13 cellular contexts compared by ENCODE assay signal in genomic region chr10:127976701-127977367, GRCh38.
DNase-seq lines count a peak whose midpoint lies in the region; ATAC-seq and TF ChIP-seq lines count a peak whose summit lies in the region.
"Had no signal": no experiment of that assay in that cellular context is flagged by ENCODE, and none has a peak within 500 bp of the region (broad histone marks: within the 10 kb centered on the region; RNA-seq: fewer than 3 reads in every experiment).

No MANE protein-coding gene starts in this region.

- no peak overlapping the region for H3K27ac Mint-ChIP-seq in mesothelial cell of epicardium

- in situ Hi-C loops in brain microvascular endothelial cell (cut with HindIII; ENCODE audit: low pct_ligation_motif_present, low sequenced_read_pairs): no loop called here

- H3K9me3 ChIP-seq in spleen (peaks cover 0 to 20% (median 16%) of the 10 kb centered on the region in 8 donors), uterus (no peaks in the 10 kb centered on the region)
- H3K9me3 ChIP-seq: HAP-1 had no signal

- H3K36me3 Mint-ChIP-seq in activated T-cell treated with anti-CD3 and anti-CD28 coated beads, Interleukin-2, amount 50 U/mL, for 4 hours (ENCODE audit: insufficient read depth): no peaks in the 10 kb centered on the region
- peaks cover 1% of the 10 kb centered on the region for H3K36me3 Mint-ChIP-seq in mesothelial cell of epicardium

- no peaks in the 10 kb centered on the region for H3K27me3 ChIP-seq in brain microvascular endothelial cell (replicated peaks)
- peaks cover 0 to 3% (median 0%) of the 10 kb centered on the region in 7 donors for H3K27me3 ChIP-seq in spleen (replicated peaks in 1 of 7)
- H3K27me3 ChIP-seq in uterus: no peaks in the 10 kb centered on the region

- H3K36me3 ChIP-seq in brain microvascular endothelial cell (replicated peaks) (no peaks in the 10 kb centered on the region), spleen (no peaks in the 10 kb centered on the region), uterus (no peaks in the 10 kb centered on the region)
- H3K36me3 ChIP-seq: HAP-1 had no signal

- H3K4me3 Mint-ChIP-seq in activated T-cell treated with anti-CD3 and anti-CD28 coated beads, Interleukin-2, amount 50 U/mL, for 4 hours: no peak overlapping the region
- H3K4me3 Mint-ChIP-seq in mesothelial cell of epicardium: no peak overlapping the region

- H3K4me1 Mint-ChIP-seq in activated T-cell treated with anti-CD3 and anti-CD28 coated beads, Interleukin-2, amount 50 U/mL, for 4 hours (ENCODE audit: low read depth): peaks cover 5% of the 10 kb centered on the region
- H3K4me1 Mint-ChIP-seq in mesothelial cell of epicardium: peaks cover 4% of the 10 kb centered on the region

- no peak for TF ChIP-seq POLR2A in spleen (IDR thresholded peaks at IDR 0.05)
- no peak for TF ChIP-seq POLR2A in uterus (IDR thresholded peaks at IDR 0.05)

- peaks cover 13% of the 10 kb centered on the region for H3K27me3 Mint-ChIP-seq in activated T-cell treated with anti-CD3 and anti-CD28 coated beads, Interleukin-2, amount 50 U/mL, for 4 hours (ENCODE audit: low read depth)
- H3K27me3 Mint-ChIP-seq in mesothelial cell of epicardium (ENCODE audit: low read depth): peaks cover 9% of the 10 kb centered on the region

- H3K4me1 ChIP-seq in spleen (peaks cover 21 to 75% (median 48%) of the 10 kb centered on the region in 6 donors), uterus (peaks cover 0 to 5% of the 10 kb centered on the region in 2 donors)

- ATAC-seq in activated T-cell treated with anti-CD3 and anti-CD28 coated beads, Interleukin-2, amount 50 U/mL, for 4 hours: no peak

- DNase-seq in HT1080 (ENCODE audit: low read depth) (peak; percentile 33), brain microvascular endothelial cell (peak; percentile 36), inferior parietal cortex (ENCODE audit: extremely low spot score) (peak; percentile 15), spleen (no peak), uterus (no peak), mesothelial cell of epicardium (ENCODE audit: low spot score in 2 of 2, unreplicated experiment in 2 of 2) (no peak), retina (no peak)
- no peak for DNase-seq in activated T-cell treated with anti-CD3 and anti-CD28 coated beads, Interleukin-2, amount 50 U/mL, for 4 hours
- DNase-seq: activated T-cell treated with anti-CD3 and anti-CD28 coated beads for 4 hours, NCI-H748 treated with DMSO at 0.1 percent for 48 hours, SIG-M5 had no signal

- H3K27ac ChIP-seq in brain microvascular endothelial cell (peak overlapping the region; percentile 90), spleen (peak overlapping the region; percentile 50 to 85 (median 75)), uterus (peak overlapping the region in 1 of 2 donors; percentile 62)
- H3K27ac ChIP-seq: epithelial cell of prostate had no signal

- peaks cover 7% of the 10 kb centered on the region for H3K9me3 Mint-ChIP-seq in activated T-cell treated with anti-CD3 and anti-CD28 coated beads, Interleukin-2, amount 50 U/mL, for 4 hours
- peaks cover 7% of the 10 kb centered on the region for H3K9me3 Mint-ChIP-seq in mesothelial cell of epicardium

- TF ChIP-seq CTCF in brain microvascular endothelial cell (IDR thresholded peaks at IDR 0.05; ENCODE audit: low read depth, low read length, missing control alignments): no peak
- no peak for TF ChIP-seq CTCF in spleen (IDR thresholded peaks at IDR 0.05 in 8 of 11, conservative IDR thresholded peaks at IDR 0.05 in 3 of 11)
- no peak for TF ChIP-seq CTCF in uterus (IDR thresholded peaks at IDR 0.05)
- no peak for TF ChIP-seq CTCF in mesothelial cell of epicardium (IDR thresholded peaks at IDR 0.05; ENCODE audit: unreplicated experiment)

- H3K4me3 ChIP-seq in brain microvascular endothelial cell (ENCODE audit: low read depth, low read length) (no peak overlapping the region), spleen (peak overlapping the region in 2 of 8 donors; percentile 18 to 27), uterus (no peak overlapping the region)
- H3K4me3 ChIP-seq: HAP-1 had no signal

- intact Hi-C loops in spleen (cut with DNase I; ENCODE audit: low total_unique reads): no loop called here
- intact Hi-C loops in uterus (cut with DNase I; ENCODE audit: low total_unique reads): no loop called here

- 53 to 70% (median 60%) methylated on average over 8 of the region's 8 CpGs for WGBS in spleen, 5 donors

Comparison
In these comparisons a context has a peak if more than half of its experiments do, and no peak if none do; other contexts are left out.
1. DNase-seq: peak in HT1080 (single experiment), brain microvascular endothelial cell (single experiment) and inferior parietal cortex (single experiment); none in spleen (single experiment), uterus (0 of 2), activated T-cell treated with anti-CD3 and anti-CD28 coated beads, Interleukin-2, amount 50 U/mL, for 4 hours (single experiment), mesothelial cell of epicardium (0 of 2) and retina (single experiment).